ENCODE assay signal across 28 cellular contexts in genomic region chr7:84509522-84509921, GRCh38.
"Had no signal": no experiment of that assay in that cellular context is flagged by ENCODE, and none has a peak within 500 bp of the region (broad histone marks: within the 10 kb centered on the region; RNA-seq: fewer than 3 reads in every experiment).

No MANE protein-coding gene starts in this region.

- H3K9me3 ChIP-seq: gastrocnemius medialis, ovary, prostate gland, suprapubic skin, tibial artery, upper lobe of right lung had no signal

- H3K27ac ChIP-seq: gastrocnemius medialis, ovary, prostate gland, suprapubic skin, tibial artery, upper lobe of right lung, WERI-Rb-1 had no signal

- H3K36me3 ChIP-seq: gastrocnemius medialis, ovary, prostate gland, suprapubic skin, tibial artery, upper lobe of right lung, WERI-Rb-1 had no signal

- H3K27me3 ChIP-seq: gastrocnemius medialis, ovary, suprapubic skin, tibial artery, upper lobe of right lung had no signal

- H3K4me3 ChIP-seq: gastrocnemius medialis, ovary, prostate gland, suprapubic skin, tibial artery, upper lobe of right lung had no signal

- H3K4me1 ChIP-seq: gastrocnemius medialis, prostate gland, suprapubic skin, upper lobe of right lung had no signal

- DNase-seq: activated CD4-positive, alpha-beta T cell treated with anti-CD3 and anti-CD28 coated beads for 48 hours; activated CD4-positive, alpha-beta T cell treated with anti-CD3 and anti-CD28 coated beads, Interleukin-2, amount 50 U/mL, for 48 hours; activated CD8-positive, alpha-beta memory T cell treated with anti-CD3 and anti-CD28 coated beads for 24 hours; activated effector memory CD4-positive, alpha-beta T cell treated with anti-CD3 and anti-CD28 coated beads, Interleukin-2, amount 50 U/mL, for 16 hours; activated naive CD4-positive, alpha-beta T cell treated with anti-CD3 and anti-CD28 coated beads for 36 hours; activated naive CD8-positive, alpha-beta T cell treated with anti-CD3 and anti-CD28 coated beads, Interleukin-2, amount 10 ng/mL, durations not matched to agents 7 days and 5 days; amniotic stem cell; caudate nucleus; gastrocnemius medialis; glutamatergic neuron; left colon; mammary epithelial cell; naive thymus-derived CD4-positive, alpha-beta T cell; ovary; retina; small intestine; stimulated activated CD4-positive, alpha-beta T cell treated with anti-CD3 and anti-CD28 coated beads, Interleukin-4, amount 100 ng/mL, for 24 hours; stimulated activated naive CD8-positive, alpha-beta T cell treated with anti-CD3 and anti-CD28 coated beads, Interleukin-15, amount 100 ng/mL, for 72 hours; T-helper 9 cell; tibial artery; upper lobe of right lung; WERI-Rb-1 had no signal

- ATAC-seq: activated CD4-positive, CD25-positive, alpha-beta regulatory T cell treated with anti-CD3 and anti-CD28 coated beads, Interleukin-2, amount 50 U/mL, for 24 hours; esophagus mucosa; gastrocnemius medialis; left colon; naive thymus-derived CD4-positive, alpha-beta T cell; sciatic nerve; stimulated activated effector memory CD8-positive, alpha-beta T cell treated with anti-CD3 and anti-CD28 coated beads, Interleukin-12 subunit alpha, Interleukin-12 subunit beta, amount 100 ng/mL, for 72 hours; stimulated activated naive CD8-positive, alpha-beta T cell treated with anti-CD3 and anti-CD28 coated beads, Interleukin-15, amount 100 ng/mL, for 72 hours; upper lobe of right lung had no signal
